Comparison of ENCODE assay signal across 17 cellular contexts in genomic region chr3:59784164-59784563, GRCh38.
DNase-seq lines count a peak whose midpoint lies in the region; ATAC-seq and FAIRE-seq lines count a peak whose summit lies in the region.
"Had no signal": no experiment of that assay in that cellular context is flagged by ENCODE, and none has a peak within 500 bp of the region (broad histone marks: within the 10 kb centered on the region; RNA-seq: fewer than 3 reads in every experiment).

No MANE protein-coding gene starts in this region.

- no peak overlapping the region for H3K4me3 ChIP-seq in H7 (ENCODE audit: insufficient read depth, low read depth, low read length)

- H3K27ac Mint-ChIP-seq in T-helper 2 cell treated with Interferon-gamma antibody and Interleukin-4, amounts not matched to agents 5 μg/mL and 100 μg/mL, for 36 hours: peak overlapping the region; percentile 63
- H3K27ac Mint-ChIP-seq in T-helper 17 cell: no peak overlapping the region

- DNase-seq in T-helper 2 cell treated with Interferon-gamma antibody and Interleukin-4, amounts not matched to agents 5 μg/mL and 100 μg/mL, for 36 hours (ENCODE audit: low spot score): no peak
- DNase-seq in T-helper 2 cell (no peak), H7 (peak; percentile 6), T-helper 17 cell (no peak), iPS-NIHi7 (ENCODE audit: extremely low spot score) (peak; percentile 34), SKM-1 treated with dmso at 0.1 percent for 144 hours (lab: John Stamatoyannopoulos, UW; ENCODE audit: unreplicated experiment) (no peak), HTR-8/SVneo (ENCODE audit: insufficient read length, low spot score) (no peak)
- DNase-seq in activated effector memory CD4-positive, alpha-beta T cell treated with Interleukin-2 at 50 U/mL for 16 hours: no peak
- DNase-seq: COR-L47, DMS153, EL, KBM-7, NCI-H1092 treated with DMSO at 0.1 percent for 48 hours, NCI-H1694, NCI-H2107, NCI-H226, NCI-H526 had no signal

- peaks cover 44% of the 10 kb centered on the region for H3K36me3 Mint-ChIP-seq in T-helper 2 cell treated with Interferon-gamma antibody and Interleukin-4, amounts not matched to agents 5 μg/mL and 100 μg/mL, for 36 hours (ENCODE audit: low read depth)
- H3K36me3 Mint-ChIP-seq in T-helper 17 cell (ENCODE audit: low read depth): no peaks in the 10 kb centered on the region

- peak overlapping the region; percentile 43 for H3K4me3 Mint-ChIP-seq in T-helper 2 cell treated with Interferon-gamma antibody and Interleukin-4, amounts not matched to agents 5 μg/mL and 100 μg/mL, for 36 hours
- H3K4me3 Mint-ChIP-seq in T-helper 17 cell: peak overlapping the region; percentile 31

- no peaks in the 10 kb centered on the region for H3K27me3 Mint-ChIP-seq in T-helper 2 cell treated with Interferon-gamma antibody and Interleukin-4, amounts not matched to agents 5 μg/mL and 100 μg/mL, for 36 hours (ENCODE audit: low read depth)
- no peaks in the 10 kb centered on the region for H3K27me3 Mint-ChIP-seq in T-helper 17 cell

- H3K9me3 ChIP-seq in T-helper 17 cell (ENCODE audit: control insufficient read depth, low read length, poor library complexity, severe bottlenecking): no peaks in the 10 kb centered on the region

- H3K9me3 Mint-ChIP-seq in T-helper 2 cell treated with Interferon-gamma antibody and Interleukin-4, amounts not matched to agents 5 μg/mL and 100 μg/mL, for 36 hours: peaks cover 18% of the 10 kb centered on the region

- peaks cover 25% of the 10 kb centered on the region for H3K4me1 Mint-ChIP-seq in T-helper 2 cell treated with Interferon-gamma antibody and Interleukin-4, amounts not matched to agents 5 μg/mL and 100 μg/mL, for 36 hours (ENCODE audit: low read depth)
- peaks cover 14% of the 10 kb centered on the region for H3K4me1 Mint-ChIP-seq in T-helper 17 cell

- ATAC-seq in T-helper 17 cell: no peak

- H3K27me3 ChIP-seq in H7 (ENCODE audit: control insufficient read depth, insufficient read depth, low read length): no peaks in the 10 kb centered on the region

- no peaks in the 10 kb centered on the region for H3K36me3 ChIP-seq in H7 (replicated peaks; ENCODE audit: control insufficient read depth, insufficient read depth, low read length)

- FAIRE-seq in HTR-8/SVneo (lab: Jason Lieb, UNC): no peak

Comparison
In these comparisons a context has a peak if more than half of its experiments do, and no peak if none do; other contexts are left out.
1. DNase-seq: peak in H7 (single experiment) and iPS-NIHi7 (single experiment); none in T-helper 2 cell treated with Interferon-gamma antibody and Interleukin-4, amounts not matched to agents 5 μg/mL and 100 μg/mL, for 36 hours (single experiment), T-helper 2 cell (0 of 5), T-helper 17 cell (0 of 3), SKM-1 treated with dmso at 0.1 percent for 144 hours (single experiment), activated effector memory CD4-positive, alpha-beta T cell treated with Interleukin-2 at 50 U/mL for 16 hours (single experiment) and HTR-8/SVneo (single experiment).